In genomic region chr17:81239714-81240555, GRCh38 we compare ENCODE assay signal across 7 cellular contexts. TPM values are rescaled to one million over a fixed set of nuclear protein-coding genes. Genes with fewer than 3 reads are reported as not detected.
DNase-seq lines count a peak whose midpoint lies in the region; ATAC-seq and TF ChIP-seq lines count a peak whose summit lies in the region.

No MANE protein-coding gene starts in this region.

- POLR2A ChIA-PET in PC-3 (lab: Charles Lee; ENCODE audit: unreplicated experiment): interaction anchor here (1.0 kb wide), 1 partner anchor 17 kb away, joined by 3 read pairs; no protein-coding TSS in a partner anchor

- peak overlapping the region; percentile 97 for H3K4me2 ChIP-seq in PC-3 (ENCODE audit: low read length)

- H3K27me3 ChIP-seq in PC-3 (ENCODE audit: low read length) (no peaks in the 10 kb centered on the region), adrenal gland (no peaks in the 10 kb centered on the region)

- H3F3A ChIP-seq in PC-3 (ENCODE audit: low read length, unreplicated experiment): no peaks in the 10 kb centered on the region

- no peak for TF ChIP-seq CTCF in PC-3 (conservative IDR thresholded peaks at IDR 0.05; ENCODE audit: low read depth, low read length)
- no peak for TF ChIP-seq CTCF in adrenal gland (IDR thresholded peaks at IDR 0.05)

- TF ChIP-seq POLR2A in GM18526 (IDR thresholded peaks at IDR 0.05; ENCODE audit: extremely low read depth, insufficient read length) (peak; percentile 40), adrenal gland (IDR thresholded peaks at IDR 0.05) (no peak)

- intact Hi-C loops in PC-3 (cut with micrococcal nuclease): no loop called here
- intact Hi-C loops in adrenal gland (cut with DNase I): loop anchor here in 1 of 2 donors (5.0 kb wide), 1 partner anchor 98 kb away; no protein-coding TSS in a partner anchor
- intact Hi-C loops in left colon (cut with DNase I, micrococcal nuclease): no loop called here

- CTCF ChIA-PET in PC-3 (lab: Charles Lee): interaction anchor here (0.6 to 1.0 kb wide), 2 partner anchors 63 to 245 kb away, joined by 3 read pairs; no protein-coding TSS in a partner anchor

- peak overlapping the region; percentile 89 for H3K9ac ChIP-seq in PC-3 (ENCODE audit: low read length)

- peak; percentile 22 for DNase-seq in PC-3
- peak in 1 of 7 donors; percentile 24 for DNase-seq in adrenal gland
- peak in 1 of 2 donors; percentile 39 for DNase-seq in left colon
- peak; percentile 21 for DNase-seq in stimulated activated CD8-positive, alpha-beta memory T cell treated with anti-CD3 and anti-CD28 coated beads, Interleukin-15, amount 100 ng/mL, for 24 hours (ENCODE audit: low read depth)
- no peak for DNase-seq in NCI-H2171 treated with DMSO at 0.1 percent for 48 hours (lab: John Stamatoyannopoulos, UW)

- H3K27ac ChIP-seq in PC-3 (ENCODE audit: low read length) (peak overlapping the region; percentile 19), adrenal gland (peak overlapping the region in 4 of 5 donors; percentile 60 to 75 (median 68))

- H3K4me3 ChIP-seq in PC-3 (ENCODE audit: low read length) (peak overlapping the region; percentile 77), adrenal gland (peak overlapping the region in 3 of 4 donors; percentile 29 to 58 (median 51))

- ATAC-seq in PC-3 (0 out of 2 replicates have a peak, but pooled peaks have one; percentile 1), left colon (peak; percentile 2), GM21360 (IDR thresholded peaks at IDR 0.05; ENCODE audit: unreplicated experiment) (no peak)

- H3K9me2 ChIP-seq in PC-3 (replicated peaks; ENCODE audit: low read length): no peaks in the 10 kb centered on the region

- H3K4me1 ChIP-seq in PC-3 (ENCODE audit: insufficient read depth, low read length) (peaks cover 18% of the 10 kb centered on the region; the same call in 1 of the 2 replicates), adrenal gland (replicated peaks in 1 of 2) (peaks cover 15 to 23% of the 10 kb centered on the region in 2 donors)

- H4K20me1 ChIP-seq in PC-3 (ENCODE audit: low read length): no peaks in the 10 kb centered on the region

- peaks cover 45% of the 10 kb centered on the region for H3K79me2 ChIP-seq in PC-3 (ENCODE audit: low read length)

- BruUV-seq in PC-3 (replicated peaks; lab: Mats Ljungman, UMichigan): TSS peak; percentile 50

- H3K9me3 ChIP-seq in PC-3 (ENCODE audit: low read length) (no peaks in the 10 kb centered on the region), adrenal gland (replicated peaks in 1 of 3) (no peaks in the 10 kb centered on the region)

- H3K36me3 ChIP-seq in PC-3 (ENCODE audit: low read depth, low read length): no peaks in the 10 kb centered on the region; the same call in 1 of the 2 replicates
- H3K36me3 ChIP-seq in adrenal gland (replicated peaks in 1 of 2): no peaks in the 10 kb centered on the region

- peak overlapping the region; percentile 25; the same call in 1 of the 2 replicates for H2AFZ ChIP-seq in PC-3 (ENCODE audit: low read length)

- WGBS in adrenal gland, 4 donors: 16 to 30% (median 17%) methylated on average over 19 to 37 of the region's 37 CpGs

RNA-seq across cellular contexts. Expression of gene NDUFAF8, which starts 0.8 kb away (rescaled TPM):
- 125 and 160 TPM in 2 replicates for total RNA-seq in PC-3 (2014; rRNA removed)
- 10 to 100 TPM; 25.3 to 80.9 (median 43.7) TPM for total RNA-seq in adrenal gland
- 10 to 100 TPM; 38.9 to 58.1 (median 52.9) TPM for polyA plus RNA-seq in adrenal gland
- 10 to 100 TPM; 23.2 to 29.9 TPM for total RNA-seq in left colon

RNA-seq across cellular contexts. Expression of gene TEPSIN, which starts 1.1 kb away (rescaled TPM):
- total RNA-seq in PC-3 (2014; rRNA removed) (28.8 and 44.1 TPM in 2 replicates), adrenal gland (10 to 100 TPM; 10.9 to 67.2 (median 40.6) TPM), left colon (10 to 100 TPM; 34.3 to 34.6 TPM)
- polyA plus RNA-seq in adrenal gland: 100 to 1,000 TPM in 1 of 3 donors, 10 to 100 TPM in 1, 1 to 10 TPM in 1; 3.1 to 144 (median 68.1) TPM

RNA-seq across cellular contexts. Expression of gene CEP131, which starts 17.2 kb away (rescaled TPM):
- total RNA-seq in PC-3 (2014; rRNA removed) (32.1 and 48.0 TPM in 2 replicates), adrenal gland (10 to 100 TPM in 3 of 8 donors, 1 to 10 TPM in 5; 2.7 to 11.4 (median 8.2) TPM), left colon (1 to 10 TPM; 4.7 to 9.5 TPM)
- polyA plus RNA-seq in adrenal gland: 10 to 100 TPM in 2 of 3 donors, under 1 TPM in 1; 0.81 to 55.8 (median 27.2) TPM

RNA-seq across cellular contexts. Expression of gene SLC38A10, which starts 55.2 kb away (rescaled TPM):
- 77.8 and 118 TPM in 2 replicates for total RNA-seq in PC-3 (2014; rRNA removed)
- 100 to 1,000 TPM in 5 of 8 donors, 10 to 100 TPM in 3; 67.4 to 163 (median 102) TPM for total RNA-seq in adrenal gland
- polyA plus RNA-seq in adrenal gland: 100 to 1,000 TPM in 2 of 3 donors, 10 to 100 TPM in 1; 17.6 to 190 (median 136) TPM
- 10 to 100 TPM; 84.7 to 86.7 TPM for total RNA-seq in left colon
